ENCODE assay signal across 19 cellular contexts in genomic region chr11:21892696-21893095, GRCh38.
"Had no signal": no experiment of that assay in that cellular context is flagged by ENCODE, and none has a peak within 500 bp of the region (broad histone marks: within the 10 kb centered on the region; RNA-seq: fewer than 3 reads in every experiment).

No MANE protein-coding gene starts in this region.

- H3K27me3 Mint-ChIP-seq: dendritic cell treated with granulocyte-macrophage colony-stimulating factor and Interleukin-4, amounts not matched to agents 40 ng/mL and 50 ng/mL, for 4 days; effector memory CD8-positive, alpha-beta T cell; naive B cell had no signal

- H3K27ac Mint-ChIP-seq: dendritic cell treated with granulocyte-macrophage colony-stimulating factor and Interleukin-4, amounts not matched to agents 40 ng/mL and 50 ng/mL, for 4 days; effector memory CD8-positive, alpha-beta T cell; immature natural killer cell; mesothelial cell of epicardium; naive B cell had no signal

- H3K27me3 ChIP-seq: colonic mucosa, esophagus muscularis mucosa, foreskin keratinocyte, gastroesophageal sphincter, heart left ventricle, left lung had no signal

- H3K36me3 Mint-ChIP-seq: immature natural killer cell, mesothelial cell of epicardium, naive B cell had no signal

- H3K4me1 Mint-ChIP-seq: mesothelial cell of epicardium, naive B cell had no signal

- DNase-seq: colonic mucosa; cortex of kidney; effector CD8-positive, alpha-beta T cell; effector memory CD8-positive, alpha-beta T cell; foreskin keratinocyte; heart left ventricle; hippocampal formation; immature natural killer cell; left cardiac atrium; left lung; left ventricle myocardium superior; lower lobe of right lung; mesenchymal stem cell; mucosa of descending colon; naive B cell had no signal

- H3K4me1 ChIP-seq: colonic mucosa, foreskin keratinocyte, gastroesophageal sphincter, left lung, lower lobe of right lung had no signal

- H3K9me3 Mint-ChIP-seq: dendritic cell treated with granulocyte-macrophage colony-stimulating factor and Interleukin-4, amounts not matched to agents 40 ng/mL and 50 ng/mL, for 4 days; mesothelial cell of epicardium had no signal

- H3K9me3 ChIP-seq: colonic mucosa, esophagus muscularis mucosa, gastroesophageal sphincter, heart left ventricle, left lung, lower lobe of right lung had no signal

- H3K36me3 ChIP-seq: colonic mucosa, esophagus muscularis mucosa, gastroesophageal sphincter, heart left ventricle, left lung, lower lobe of right lung had no signal

- H3K4me3 ChIP-seq: colonic mucosa, esophagus muscularis mucosa, gastroesophageal sphincter, heart left ventricle, left lung, lower lobe of right lung, mucosa of descending colon had no signal

- H3K27ac ChIP-seq: colonic mucosa, esophagus muscularis mucosa, foreskin keratinocyte, gastroesophageal sphincter, heart left ventricle, left lung, lower lobe of right lung had no signal

- H3K4me3 Mint-ChIP-seq: dendritic cell treated with granulocyte-macrophage colony-stimulating factor and Interleukin-4, amounts not matched to agents 40 ng/mL and 50 ng/mL, for 4 days; effector memory CD8-positive, alpha-beta T cell; immature natural killer cell; mesothelial cell of epicardium; naive B cell had no signal
